ENCODE assay signal across 1 cellular context in the genomic region with DNA sequence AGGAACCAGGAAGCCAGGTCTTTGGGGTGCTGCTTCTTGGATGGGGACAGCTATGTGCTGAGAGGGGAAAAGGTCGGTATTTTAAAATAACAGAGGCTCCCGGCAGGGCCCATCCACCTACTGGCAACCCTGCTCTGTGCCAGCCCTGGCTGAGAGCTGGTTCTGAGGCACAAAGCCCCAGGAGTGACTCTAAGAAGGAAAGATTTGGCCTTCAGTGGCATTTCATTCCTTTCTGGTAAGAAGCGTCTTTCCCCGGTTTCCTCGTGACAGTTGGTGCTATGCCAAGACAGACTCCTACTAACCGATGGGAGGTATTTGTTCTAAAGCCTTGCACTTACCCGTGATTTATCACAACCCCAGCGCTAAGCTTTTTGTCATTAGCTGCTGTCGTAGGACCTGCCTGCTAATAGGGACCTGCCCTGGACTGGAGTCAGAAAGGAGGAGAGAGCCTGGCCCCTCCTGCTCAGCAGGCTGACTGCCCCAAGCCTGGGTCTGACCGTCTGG.
TF ChIP-seq lines count a peak whose summit lies in the region.

No MANE protein-coding gene starts in this region.

TF ChIP-seq in GM23338, 12 proteins besides CTCF, POLR2A, EP300 and RAD21 (continued from another document):
- TF ChIP-seq, protein P1, sequence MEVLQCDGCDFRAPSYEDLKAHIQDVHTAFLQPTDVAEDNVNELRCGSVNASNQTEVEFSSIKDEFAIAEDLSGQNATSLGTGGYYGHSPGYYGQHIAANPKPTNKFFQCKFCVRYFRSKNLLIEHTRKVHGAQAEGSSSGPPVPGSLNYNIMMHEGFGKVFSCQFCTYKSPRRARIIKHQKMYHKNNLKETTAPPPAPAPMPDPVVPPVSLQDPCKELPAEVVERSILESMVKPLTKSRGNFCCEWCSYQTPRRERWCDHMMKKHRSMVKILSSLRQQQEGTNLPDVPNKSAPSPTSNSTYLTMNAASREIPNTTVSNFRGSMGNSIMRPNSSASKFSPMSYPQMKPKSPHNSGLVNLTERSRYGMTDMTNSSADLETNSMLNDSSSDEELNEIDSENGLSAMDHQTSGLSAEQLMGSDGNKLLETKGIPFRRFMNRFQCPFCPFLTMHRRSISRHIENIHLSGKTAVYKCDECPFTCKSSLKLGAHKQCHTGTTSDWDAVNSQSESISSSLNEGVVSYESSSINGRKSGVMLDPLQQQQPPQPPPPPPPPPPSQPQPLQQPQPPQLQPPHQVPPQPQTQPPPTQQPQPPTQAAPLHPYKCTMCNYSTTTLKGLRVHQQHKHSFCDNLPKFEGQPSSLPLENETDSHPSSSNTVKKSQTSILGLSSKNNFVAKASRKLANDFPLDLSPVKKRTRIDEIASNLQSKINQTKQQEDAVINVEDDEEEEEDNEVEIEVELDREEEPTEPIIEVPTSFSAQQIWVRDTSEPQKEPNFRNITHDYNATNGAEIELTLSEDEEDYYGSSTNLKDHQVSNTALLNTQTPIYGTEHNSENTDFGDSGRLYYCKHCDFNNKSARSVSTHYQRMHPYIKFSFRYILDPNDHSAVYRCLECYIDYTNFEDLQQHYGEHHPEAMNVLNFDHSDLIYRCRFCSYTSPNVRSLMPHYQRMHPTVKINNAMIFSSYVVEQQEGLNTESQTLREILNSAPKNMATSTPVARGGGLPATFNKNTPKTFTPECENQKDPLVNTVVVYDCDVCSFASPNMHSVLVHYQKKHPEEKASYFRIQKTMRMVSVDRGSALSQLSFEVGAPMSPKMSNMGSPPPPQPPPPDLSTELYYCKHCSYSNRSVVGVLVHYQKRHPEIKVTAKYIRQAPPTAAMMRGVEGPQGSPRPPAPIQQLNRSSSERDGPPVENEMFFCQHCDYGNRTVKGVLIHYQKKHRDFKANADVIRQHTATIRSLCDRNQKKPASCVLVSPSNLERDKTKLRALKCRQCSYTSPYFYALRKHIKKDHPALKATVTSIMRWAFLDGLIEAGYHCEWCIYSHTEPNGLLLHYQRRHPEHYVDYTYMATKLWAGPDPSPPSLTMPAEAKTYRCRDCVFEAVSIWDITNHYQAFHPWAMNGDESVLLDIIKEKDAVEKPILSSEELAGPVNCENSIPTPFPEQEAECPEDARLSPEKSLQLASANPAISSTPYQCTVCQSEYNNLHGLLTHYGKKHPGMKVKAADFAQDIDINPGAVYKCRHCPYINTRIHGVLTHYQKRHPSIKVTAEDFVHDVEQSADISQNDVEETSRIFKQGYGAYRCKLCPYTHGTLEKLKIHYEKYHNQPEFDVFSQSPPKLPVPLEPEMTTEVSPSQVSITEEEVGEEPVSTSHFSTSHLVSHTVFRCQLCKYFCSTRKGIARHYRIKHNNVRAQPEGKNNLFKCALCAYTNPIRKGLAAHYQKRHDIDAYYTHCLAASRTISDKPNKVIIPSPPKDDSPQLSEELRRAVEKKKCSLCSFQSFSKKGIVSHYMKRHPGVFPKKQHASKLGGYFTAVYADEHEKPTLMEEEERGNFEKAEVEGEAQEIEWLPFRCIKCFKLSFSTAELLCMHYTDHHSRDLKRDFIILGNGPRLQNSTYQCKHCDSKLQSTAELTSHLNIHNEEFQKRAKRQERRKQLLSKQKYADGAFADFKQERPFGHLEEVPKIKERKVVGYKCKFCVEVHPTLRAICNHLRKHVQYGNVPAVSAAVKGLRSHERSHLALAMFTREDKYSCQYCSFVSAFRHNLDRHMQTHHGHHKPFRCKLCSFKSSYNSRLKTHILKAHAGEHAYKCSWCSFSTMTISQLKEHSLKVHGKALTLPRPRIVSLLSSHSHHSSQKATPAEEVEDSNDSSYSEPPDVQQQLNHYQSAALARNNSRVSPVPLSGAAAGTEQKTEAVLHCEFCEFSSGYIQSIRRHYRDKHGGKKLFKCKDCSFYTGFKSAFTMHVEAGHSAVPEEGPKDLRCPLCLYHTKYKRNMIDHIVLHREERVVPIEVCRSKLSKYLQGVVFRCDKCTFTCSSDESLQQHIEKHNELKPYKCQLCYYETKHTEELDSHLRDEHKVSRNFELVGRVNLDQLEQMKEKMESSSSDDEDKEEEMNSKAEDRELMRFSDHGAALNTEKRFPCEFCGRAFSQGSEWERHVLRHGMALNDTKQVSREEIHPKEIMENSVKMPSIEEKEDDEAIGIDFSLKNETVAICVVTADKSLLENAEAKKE (CRISPR knock-in tag; IDR thresholded peaks at IDR 0.05) = no peak
- TF ChIP-seq NANOG (IDR thresholded peaks at IDR 0.05; ENCODE audit: borderline replicate concordance) (no peak), STAT1 (IDR thresholded peaks at IDR 0.05; ENCODE audit: unreplicated experiment) (no peak), JUNB (IDR thresholded peaks at IDR 0.05; ENCODE audit: unreplicated experiment) (no peak), ZNF114 (CRISPR knock-in tag; IDR thresholded peaks at IDR 0.05) (no peak), CREB1 (CRISPR knock-in tag; IDR thresholded peaks at IDR 0.05; ENCODE audit: low read depth) (no peak)
- TF ChIP-seq, protein P2, sequence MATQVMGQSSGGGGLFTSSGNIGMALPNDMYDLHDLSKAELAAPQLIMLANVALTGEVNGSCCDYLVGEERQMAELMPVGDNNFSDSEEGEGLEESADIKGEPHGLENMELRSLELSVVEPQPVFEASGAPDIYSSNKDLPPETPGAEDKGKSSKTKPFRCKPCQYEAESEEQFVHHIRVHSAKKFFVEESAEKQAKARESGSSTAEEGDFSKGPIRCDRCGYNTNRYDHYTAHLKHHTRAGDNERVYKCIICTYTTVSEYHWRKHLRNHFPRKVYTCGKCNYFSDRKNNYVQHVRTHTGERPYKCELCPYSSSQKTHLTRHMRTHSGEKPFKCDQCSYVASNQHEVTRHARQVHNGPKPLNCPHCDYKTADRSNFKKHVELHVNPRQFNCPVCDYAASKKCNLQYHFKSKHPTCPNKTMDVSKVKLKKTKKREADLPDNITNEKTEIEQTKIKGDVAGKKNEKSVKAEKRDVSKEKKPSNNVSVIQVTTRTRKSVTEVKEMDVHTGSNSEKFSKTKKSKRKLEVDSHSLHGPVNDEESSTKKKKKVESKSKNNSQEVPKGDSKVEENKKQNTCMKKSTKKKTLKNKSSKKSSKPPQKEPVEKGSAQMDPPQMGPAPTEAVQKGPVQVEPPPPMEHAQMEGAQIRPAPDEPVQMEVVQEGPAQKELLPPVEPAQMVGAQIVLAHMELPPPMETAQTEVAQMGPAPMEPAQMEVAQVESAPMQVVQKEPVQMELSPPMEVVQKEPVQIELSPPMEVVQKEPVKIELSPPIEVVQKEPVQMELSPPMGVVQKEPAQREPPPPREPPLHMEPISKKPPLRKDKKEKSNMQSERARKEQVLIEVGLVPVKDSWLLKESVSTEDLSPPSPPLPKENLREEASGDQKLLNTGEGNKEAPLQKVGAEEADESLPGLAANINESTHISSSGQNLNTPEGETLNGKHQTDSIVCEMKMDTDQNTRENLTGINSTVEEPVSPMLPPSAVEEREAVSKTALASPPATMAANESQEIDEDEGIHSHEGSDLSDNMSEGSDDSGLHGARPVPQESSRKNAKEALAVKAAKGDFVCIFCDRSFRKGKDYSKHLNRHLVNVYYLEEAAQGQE (IDR thresholded peaks at IDR 0.05; ENCODE audit: unreplicated experiment) = no peak
